4 cellular contexts compared by ENCODE assay signal in genomic region chr3:38443205-38443604, GRCh38. TPM values are rescaled to one million over a fixed set of nuclear protein-coding genes. Genes with fewer than 3 reads are reported as not detected.
DNase-seq lines count a peak whose midpoint lies in the region; ATAC-seq, FAIRE-seq and TF ChIP-seq lines count a peak whose summit lies in the region.
"Not testable (repeated sequence)": the region's sequence is repeated elsewhere in the genome, so short reads cannot be mapped to it uniquely, and the experiment has no call there.

No MANE protein-coding gene starts in this region.

- 33 to 38% methylated on average over 4 of the region's 4 CpGs for WGBS in body of pancreas, 2 donors
- WGBS in hepatocyte (ENCODE audit: low lambda C conversion rate, missing lambda C conversion rate): 42% methylated on average over 4 of the region's 4 CpGs
- WGBS in HepG2 (ENCODE audit: low lambda C conversion rate): 19% methylated on average over 3 of the region's 4 CpGs
- WGBS in right lobe of liver (ENCODE audit: insufficient coverage, low coverage, low lambda C conversion rate, missing lambda C conversion rate): 20% methylated on average over 1 of the region's 4 CpGs

- not testable (repeated sequence) for H3K4me3 ChIP-seq in body of pancreas; hepatocyte; HepG2 (replicated peaks in 1 of 3; ENCODE audit: insufficient read depth in 1 of 3, low read depth in 2 of 3, low read length in 3 of 3); right lobe of liver

- peak overlapping the region in 2 of 4 donors; percentile 55 to 56 for H3K27ac ChIP-seq in body of pancreas
- peak overlapping the region; percentile 34 for H3K27ac ChIP-seq in hepatocyte
- not testable (repeated sequence) for H3K27ac ChIP-seq in HepG2 (ENCODE audit: extremely low read length, insufficient read depth, low read length)
- peak overlapping the region in 1 of 3 donors; percentile 80 for H3K27ac ChIP-seq in right lobe of liver

- H3K27me3 ChIP-seq in body of pancreas; hepatocyte; HepG2 (ENCODE audit: control insufficient read depth in 1 of 2, insufficient read depth in 2 of 2, low read length in 2 of 2); right lobe of liver: not testable (repeated sequence)

- in situ Hi-C loops in HepG2 (cut with HindIII; ENCODE audit: extremely low pct_ligation_motif_present, low pct_unique_long_range_greater_than_20kb): not testable (repeated sequence)

- CTCF ChIA-PET in HepG2 (lab: Yijun Ruan, JAX; ENCODE audit: low intra/inter-chr PET ratio, low total read pairs): not testable (repeated sequence)

- not testable (repeated sequence) for H3K9me3 ChIP-seq in body of pancreas; hepatocyte (ENCODE audit: low read depth); right lobe of liver
- H3K9me3 ChIP-seq in HepG2 (ENCODE audit: low read length): peaks cover 12% of the 10 kb centered on the region

- not testable (repeated sequence) for H3K36me3 ChIP-seq in body of pancreas (replicated peaks in 1 of 2; ENCODE audit: insufficient read depth in 1 of 2, low read depth in 2 of 2); hepatocyte (replicated peaks; ENCODE audit: insufficient read depth, low read depth); HepG2 (replicated peaks in 1 of 2; ENCODE audit: control insufficient read depth in 1 of 2, insufficient read depth in 2 of 2, low read length in 2 of 2); right lobe of liver

- not testable (repeated sequence) for FAIRE-seq in HepG2 (lab: Jason Lieb, UNC)

- H4K20me1 ChIP-seq in hepatocyte (ENCODE audit: insufficient read depth, poor library complexity, severe bottlenecking); HepG2 (ENCODE audit: insufficient read depth, low read length): not testable (repeated sequence)

- not testable (repeated sequence) for TF ChIP-seq CTCF in body of pancreas (IDR thresholded peaks at IDR 0.05); hepatocyte (IDR thresholded peaks at IDR 0.05; ENCODE audit: poor library complexity); HepG2 (CRISPR knock-in tag; IDR thresholded peaks at IDR 0.05); right lobe of liver (IDR thresholded peaks at IDR 0.05)

- not testable (repeated sequence) for H2AFZ ChIP-seq in hepatocyte; HepG2 (ENCODE audit: low read length)

- not testable (repeated sequence) for H3K4me2 ChIP-seq in hepatocyte
- peak overlapping the region; percentile 7; the same call in 1 of the 2 replicates for H3K4me2 ChIP-seq in HepG2 (ENCODE audit: low read depth, low read length)

- not testable (repeated sequence) for ATAC-seq in body of pancreas, HepG2
- ATAC-seq in right lobe of liver: peak in 3 of 4 donors; percentile 37 to 87 (median 55)

- POLR2A ChIA-PET in HepG2 (lab: Yijun Ruan, JAX): not testable (repeated sequence)

- intact Hi-C loops in body of pancreas (cut with DNase I); HepG2 (cut with micrococcal nuclease; ENCODE audit: unreplicated experiment); right lobe of liver (cut with DNase I): not testable (repeated sequence)

- H3K4me1 ChIP-seq in body of pancreas (peaks cover 12% of the 10 kb centered on the region), right lobe of liver (peaks cover 0 to 27% (median 2%) of the 10 kb centered on the region in 4 donors)
- not testable (repeated sequence) for H3K4me1 ChIP-seq in hepatocyte (ENCODE audit: insufficient read depth); HepG2 (ENCODE audit: insufficient read depth, low read length)

- TF ChIP-seq POLR2A in body of pancreas (IDR thresholded peaks at IDR 0.05); HepG2 (IDR thresholded peaks at IDR 0.05; ENCODE audit: insufficient read depth in 1 of 2, low read depth in 2 of 2, low read length in 2 of 2); right lobe of liver (IDR thresholded peaks at IDR 0.05): not testable (repeated sequence)

- TF ChIP-seq RAD21 in HepG2 (CRISPR knock-in tag; IDR thresholded peaks at IDR 0.05): not testable (repeated sequence)

- BruUV-seq in HepG2 (replicated peaks; lab: Mats Ljungman, UMichigan): not testable (repeated sequence)

- not testable (repeated sequence) for H3K9ac ChIP-seq in HepG2 (ENCODE audit: insufficient read depth, low read depth, low read length)

- not testable (repeated sequence) for H3K79me2 ChIP-seq in hepatocyte; HepG2 (ENCODE audit: insufficient read depth, low read length)

- DNase-seq in body of pancreas (peak; percentile 27 to 43 (median 34)), hepatocyte (ENCODE audit: low spot score) (peak; percentile 26), right lobe of liver (peak; percentile 28 to 91 (median 87))
- not testable (repeated sequence) for DNase-seq in HepG2 (ENCODE audit: low spot score)

- TF ChIP-seq EP300 in HepG2 (IDR thresholded peaks at IDR 0.05; ENCODE audit: low read depth in 2 of 2, low read length in 2 of 2); HepG2 (CRISPR knock-in tag; IDR thresholded peaks at IDR 0.05; ENCODE audit: borderline replicate concordance): not testable (repeated sequence)

- H3K9me2 ChIP-seq in hepatocyte (replicated peaks; ENCODE audit: insufficient read depth): not testable (repeated sequence)

TF ChIP-seq in HepG2, 621 proteins besides CTCF, POLR2A, EP300 and RAD21 (continues in another document):
- TF ChIP-seq SOX6 (IDR thresholded peaks at IDR 0.05): not testable (repeated sequence)
- 0 out of 2 replicates have a peak, but pooled peaks have one; percentile 15 for TF ChIP-seq SOX6 (CRISPR knock-in tag; IDR thresholded peaks at IDR 0.05)

RNA-seq across cellular contexts. Expression of gene ACVR2B, which starts 10.5 kb away (rescaled TPM):
- total RNA-seq in body of pancreas (10 to 100 TPM in 1 of 2 donors, 1 to 10 TPM in 1; 7.3 to 18.1 TPM), hepatocyte (13.1 and 15.4 TPM in 2 replicates), HepG2 (2016; rRNA removed; fragmentation: Illumina TruSeq; extraction: Trizol) (10.0 and 11.3 TPM in 2 replicates), right lobe of liver (1 to 10 TPM; 2.0 to 5.9 (median 4.4) TPM)
- polyA plus RNA-seq in hepatocyte (9.0 and 10.0 TPM in 2 replicates), HepG2 (2011; rRNA removed) (12.0 and 12.7 TPM in 2 replicates)
- 1.9 and 2.3 TPM in 2 replicates for total RNA-seq in HepG2 (2016; cell fraction: cytosol; rRNA removed; fragmentation: Illumina TruSeq; extraction: Trizol; ENCODE audit: low read depth)
- total RNA-seq in HepG2 (2016; cell fraction: insoluble cytoplasmic fraction; rRNA removed; fragmentation: Illumina TruSeq; extraction: Trizol): 9.6 and 10.5 TPM in 2 replicates
- total RNA-seq in HepG2 (2016; cell fraction: membrane; rRNA removed; fragmentation: Illumina TruSeq; extraction: Trizol): 6.0 TPM in 2 replicates
- 11.7 and 13.1 TPM in 2 replicates for total RNA-seq in HepG2 (2016; cell fraction: nucleus; rRNA removed; fragmentation: Illumina TruSeq; extraction: Trizol)
- polyA plus RNA-seq in HepG2 (2011; cell fraction: cytosol; rRNA removed): 9.0 and 9.9 TPM in 2 replicates
- polyA plus RNA-seq in HepG2 (2011; cell fraction: nucleus; rRNA removed): 15.0 and 15.2 TPM in 2 replicates
- 9.9 and 12.0 TPM in 2 replicates for polyA plus RNA-seq in HepG2 (2012)
- 2.7 and 2.9 TPM in 2 replicates for polyA plus RNA-seq in HepG2 (2016; cell fraction: cytosol; fragmentation: Illumina TruSeq; extraction: Trizol; ENCODE audit: low read depth)
- polyA plus RNA-seq in HepG2 (2016; cell fraction: insoluble cytoplasmic fraction; fragmentation: Illumina TruSeq; extraction: Trizol; ENCODE audit: low read depth): 5.1 and 5.5 TPM in 2 replicates
- 3.4 and 4.2 TPM in 2 replicates for polyA plus RNA-seq in HepG2 (2016; cell fraction: membrane; fragmentation: Illumina TruSeq; extraction: Trizol; ENCODE audit: low read depth)
- polyA plus RNA-seq in HepG2 (2016; cell fraction: nucleus; fragmentation: Illumina TruSeq; extraction: Trizol; ENCODE audit: insufficient read depth, low read depth): 8.4 and 8.5 TPM in 2 replicates
- 23.0 and 122 TPM in 2 replicates for polyA minus RNA-seq in HepG2 (2011; rRNA and poly(A)+ RNA removed; ENCODE audit: low replicate concordance)
- polyA minus RNA-seq in HepG2 (2011; cell fraction: cytosol; rRNA and poly(A)+ RNA removed): 32.7 and 38.7 TPM in 2 replicates
- polyA minus RNA-seq in HepG2 (2011; cell fraction: nucleus; rRNA and poly(A)+ RNA removed): 27.8 and 34.2 TPM in 2 replicates

RNA-seq across cellular contexts. Expression of gene EXOG, which starts 52.9 kb away (rescaled TPM):
- total RNA-seq in body of pancreas (10 to 100 TPM; 10.5 to 13.5 TPM), hepatocyte (7.5 and 10.6 TPM in 2 replicates), HepG2 (2016; rRNA removed; fragmentation: Illumina TruSeq; extraction: Trizol) (7.2 and 9.5 TPM in 2 replicates), right lobe of liver (1 to 10 TPM; 2.7 to 5.3 (median 3.9) TPM)
- polyA plus RNA-seq in hepatocyte (6.3 and 6.9 TPM in 2 replicates), HepG2 (2011; rRNA removed) (5.5 TPM in 2 replicates)
- 2.4 and 3.2 TPM in 2 replicates for total RNA-seq in HepG2 (2016; cell fraction: cytosol; rRNA removed; fragmentation: Illumina TruSeq; extraction: Trizol; ENCODE audit: low read depth)
- total RNA-seq in HepG2 (2016; cell fraction: insoluble cytoplasmic fraction; rRNA removed; fragmentation: Illumina TruSeq; extraction: Trizol): 9.4 and 10.0 TPM in 2 replicates
- total RNA-seq in HepG2 (2016; cell fraction: membrane; rRNA removed; fragmentation: Illumina TruSeq; extraction: Trizol): 4.3 and 4.9 TPM in 2 replicates
- total RNA-seq in HepG2 (2016; cell fraction: nucleus; rRNA removed; fragmentation: Illumina TruSeq; extraction: Trizol): 11.9 and 12.3 TPM in 2 replicates
- polyA plus RNA-seq in HepG2 (2011; cell fraction: cytosol; rRNA removed): 2.0 and 3.0 TPM in 2 replicates
- polyA plus RNA-seq in HepG2 (2011; cell fraction: nucleus; rRNA removed): 11.4 and 19.7 TPM in 2 replicates
- 3.4 and 5.4 TPM in 2 replicates for polyA plus RNA-seq in HepG2 (2012)
- 0.79 and 1.1 TPM in 2 replicates for polyA plus RNA-seq in HepG2 (2016; cell fraction: cytosol; fragmentation: Illumina TruSeq; extraction: Trizol; ENCODE audit: low read depth)
- 8.8 and 9.2 TPM in 2 replicates for polyA plus RNA-seq in HepG2 (2016; cell fraction: insoluble cytoplasmic fraction; fragmentation: Illumina TruSeq; extraction: Trizol; ENCODE audit: low read depth)
- polyA plus RNA-seq in HepG2 (2016; cell fraction: membrane; fragmentation: Illumina TruSeq; extraction: Trizol; ENCODE audit: low read depth): 2.3 and 2.8 TPM in 2 replicates
- polyA plus RNA-seq in HepG2 (2016; cell fraction: nucleus; fragmentation: Illumina TruSeq; extraction: Trizol; ENCODE audit: insufficient read depth, low read depth): 25.1 and 25.9 TPM in 2 replicates
- 5.4 and 6.5 TPM in 2 replicates for polyA minus RNA-seq in HepG2 (2011; rRNA and poly(A)+ RNA removed; ENCODE audit: low replicate concordance)
- polyA minus RNA-seq in HepG2 (2011; cell fraction: cytosol; rRNA and poly(A)+ RNA removed): 1.8 and 2.0 TPM in 2 replicates
- polyA minus RNA-seq in HepG2 (2011; cell fraction: nucleus; rRNA and poly(A)+ RNA removed): 15.5 and 17.5 TPM in 2 replicates
